ENCODE assay signal across 21 cellular contexts in genomic region chr9:114467226-114467750, GRCh38. TPM values are rescaled to one million over a fixed set of nuclear protein-coding genes. Genes with fewer than 3 reads are reported as not detected.
A peak's percentile ranks its signal among the peaks of the same experiment; 100 is the strongest.
DNase-seq lines count a peak whose midpoint lies in the region; ATAC-seq lines count a peak whose summit lies in the region.
"Had no signal": no experiment of that assay in that cellular context is flagged by ENCODE, and none has a peak within 500 bp of the region (broad histone marks: within the 10 kb centered on the region; RNA-seq: fewer than 3 reads in every experiment).

No MANE protein-coding gene starts in this region.

- H3K4me3 Mint-ChIP-seq in stimulated activated naive B cell treated with anti-CD40 and anti-IgM and Interleukin-4, amounts not matched to agents 10 μg/mL and 1 μg/mL and 100 μg/mL, for 72 hours, result no peak overlapping the region
- H3K4me3 Mint-ChIP-seq: B cell; CD4-positive, CD25-positive, alpha-beta regulatory T cell; HFFc6 had no signal

- H3K4me1 Mint-ChIP-seq in stimulated activated naive B cell treated with anti-CD40 and anti-IgM and Interleukin-4, amounts not matched to agents 10 μg/mL and 1 μg/mL and 100 μg/mL, for 72 hours, result peaks cover 2% of the 10 kb centered on the region in 2 donors

- peaks cover 0 to 3% of the 10 kb centered on the region in 2 donors for H3K27me3 Mint-ChIP-seq in stimulated activated naive B cell treated with anti-CD40 and anti-IgM and Interleukin-4, amounts not matched to agents 10 μg/mL and 1 μg/mL and 100 μg/mL, for 72 hours
- H3K27me3 Mint-ChIP-seq: B cell had no signal

- no peak for ATAC-seq in stimulated activated naive B cell treated with anti-CD40 and anti-IgM and Interleukin-4, amounts not matched to agents 10 μg/mL and 1 μg/mL and 100 μg/mL, for 72 hours (replicated peaks)
- ATAC-seq: GM12878 had no signal

- peaks cover 2 to 4% of the 10 kb centered on the region in 2 donors for H3K9me3 Mint-ChIP-seq in stimulated activated naive B cell treated with anti-CD40 and anti-IgM and Interleukin-4, amounts not matched to agents 10 μg/mL and 1 μg/mL and 100 μg/mL, for 72 hours

- peaks cover 23 to 27% of the 10 kb centered on the region in 2 donors for H3K36me3 Mint-ChIP-seq in stimulated activated naive B cell treated with anti-CD40 and anti-IgM and Interleukin-4, amounts not matched to agents 10 μg/mL and 1 μg/mL and 100 μg/mL, for 72 hours

- H3K27ac Mint-ChIP-seq in stimulated activated naive B cell treated with anti-CD40 and anti-IgM and Interleukin-4, amounts not matched to agents 10 μg/mL and 1 μg/mL and 100 μg/mL, for 72 hours, result peak overlapping the region; percentile 65
- H3K27ac Mint-ChIP-seq: B cell, HFFc6 had no signal

- peak; percentile 39 for DNase-seq in activated CD8-positive, alpha-beta memory T cell treated with anti-CD3 and anti-CD28 coated beads, Interleukin-2, amount 50 U/mL, for 48 hours
- DNase-seq in activated CD8-positive, alpha-beta memory T cell treated with anti-CD3 and anti-CD28 coated beads, Interleukin-2, amount 50 U/mL, for 4 hours, result no peak
- DNase-seq in SW480 (ENCODE audit: low spot score), result peak; percentile 18
- peak; percentile 82 for DNase-seq in mesenteric fat pad (ENCODE audit: low spot score)
- DNase-seq in stimulated activated naive B cell treated with anti-CD40 and anti-IgM and Interleukin-4, amounts not matched to agents 10 μg/mL and 1 μg/mL and 100 μg/mL, for 72 hours, result no peak
- no peak for DNase-seq in central memory CD4-positive, alpha-beta T cell
- DNase-seq in foreskin melanocyte, result no peak
- DNase-seq: CD4-positive, CD25-positive, alpha-beta regulatory T cell; COR-L47; DMS 273 treated with DMSO at 0.1 percent for 48 hours; GF-D8; HFFc6; KG1; MV-4-11; NCI-H1694 treated with DMSO at 0.1 percent for 48 hours; NCI-H2107; NCI-H510A treated with DMSO at 0.1 percent for 48 hours; NCI-H774; Right ventricle myocardium superior had no signal

RNA-seq across cellular contexts. Expression of gene WHRN, which starts 38.0 kb away (rescaled TPM):
- total RNA-seq in mesenteric fat pad, result 5.5 TPM

Comparison
In these comparisons a context has a peak if more than half of its experiments do, and no peak if none do; other contexts are left out.
1. DNase-seq: peak in activated CD8-positive, alpha-beta memory T cell treated with anti-CD3 and anti-CD28 coated beads, Interleukin-2, amount 50 U/mL, for 48 hours (single experiment), SW480 (single experiment) and mesenteric fat pad (single experiment); none in activated CD8-positive, alpha-beta memory T cell treated with anti-CD3 and anti-CD28 coated beads, Interleukin-2, amount 50 U/mL, for 4 hours (single experiment), stimulated activated naive B cell treated with anti-CD40 and anti-IgM and Interleukin-4, amounts not matched to agents 10 μg/mL and 1 μg/mL and 100 μg/mL, for 72 hours (single experiment), central memory CD4-positive, alpha-beta T cell (single experiment) and foreskin melanocyte (single experiment).